20 cellular contexts compared by ENCODE assay signal in the genomic region with DNA sequence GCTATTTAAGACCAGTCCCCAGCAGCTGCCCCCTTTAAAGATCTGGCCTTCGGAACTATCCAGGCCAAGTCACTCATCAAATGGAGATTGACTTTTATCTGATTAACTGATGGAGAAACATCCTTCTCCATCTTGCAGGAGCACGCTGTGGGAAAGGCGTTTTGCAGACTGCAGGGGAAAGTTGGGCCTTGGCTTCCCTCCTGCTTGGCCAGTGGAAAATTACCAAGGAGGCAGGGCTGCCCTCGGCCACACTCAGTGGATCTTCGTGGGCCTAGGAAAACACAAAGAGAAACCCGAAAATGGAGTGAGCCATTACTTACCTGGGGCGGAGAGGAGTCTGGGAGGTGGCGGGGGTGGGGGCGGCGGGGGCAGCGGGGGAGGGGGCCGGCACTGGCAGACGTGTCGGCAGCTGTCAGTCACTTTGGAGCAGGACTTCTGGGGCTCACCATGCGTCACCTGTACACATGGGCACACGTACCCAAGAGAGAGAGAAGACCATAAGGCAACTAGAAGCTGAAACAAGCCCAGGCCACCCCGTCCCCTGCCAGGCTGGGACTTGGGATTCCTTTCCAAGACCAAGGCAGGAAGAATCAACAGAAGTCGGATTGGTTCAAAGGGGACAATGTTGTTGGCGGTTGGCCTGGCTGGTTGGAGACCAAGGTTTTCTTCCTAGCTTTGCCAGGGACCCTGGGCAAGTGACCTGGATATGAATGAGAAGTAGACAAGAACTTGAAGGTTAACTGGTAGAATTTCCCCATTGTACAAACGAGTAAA. TPM values are rescaled to one million over a fixed set of nuclear protein-coding genes. Genes with fewer than 3 reads are reported as not detected.
DNase-seq lines count a peak whose midpoint lies in the region; FAIRE-seq and TF ChIP-seq lines count a peak whose summit lies in the region.
"Had no signal": no experiment of that assay in that cellular context is flagged by ENCODE, and none has a peak within 500 bp of the region (broad histone marks: within the 10 kb centered on the region; RNA-seq: fewer than 3 reads in every experiment).

No MANE protein-coding gene starts in this region.

- peaks cover 15% of the 10 kb centered on the region for H3K4me1 Mint-ChIP-seq in Caco-2 (ENCODE audit: low read depth, unreplicated experiment)
- H3K4me1 Mint-ChIP-seq in nephron progenitor cell, result peaks cover 37% of the 10 kb centered on the region

- H3K27me3 Mint-ChIP-seq in Caco-2 (ENCODE audit: insufficient read depth, unreplicated experiment), result no peaks in the 10 kb centered on the region
- H3K27me3 Mint-ChIP-seq in nephron progenitor cell (ENCODE audit: low read depth, poor library complexity), result peaks cover 12% of the 10 kb centered on the region

- no peaks in the 10 kb centered on the region for H3K36me3 ChIP-seq in Caco-2 (ENCODE audit: control insufficient read depth, insufficient read depth, low read length)
- H3K36me3 ChIP-seq in bronchial epithelial cell (ENCODE audit: control insufficient read depth, insufficient read depth, low read length), result no peaks in the 10 kb centered on the region
- H3K36me3 ChIP-seq in sigmoid colon, result peaks cover 0 to 13% (median 8%) of the 10 kb centered on the region in 4 donors
- H3K36me3 ChIP-seq: BLaER1 treated with 17β-estradiol and CSF1 and Interleukin-3, amounts not matched to agents 10 nM and 100 nM had no signal

- H3K27me3 ChIP-seq in Caco-2 (replicated peaks; ENCODE audit: control insufficient read depth, insufficient read depth, low read length) (no peaks in the 10 kb centered on the region), bronchial epithelial cell (ENCODE audit: control insufficient read depth, insufficient read depth, low read length) (no peaks in the 10 kb centered on the region), layer of hippocampus (ENCODE audit: control insufficient read depth, insufficient read depth, low read length) (no peaks in the 10 kb centered on the region), sigmoid colon (peaks cover 0 to 3% (median 0%) of the 10 kb centered on the region in 3 donors)
- H3K27me3 ChIP-seq: BLaER1 treated with 17β-estradiol and CSF1 and Interleukin-3, amounts not matched to agents 10 nM and 100 nM had no signal

- H3K4me3 ChIP-seq in Caco-2 (ENCODE audit: low read depth, low read length) (no peak overlapping the region), bronchial epithelial cell (ENCODE audit: low read depth, low read length) (no peak overlapping the region), sigmoid colon (no peak overlapping the region)
- H3K4me3 ChIP-seq: A549; BLaER1 treated with 17β-estradiol and CSF1 and Interleukin-3, amounts not matched to agents 10 nM and 100 nM had no signal

- TF ChIP-seq CTCF in Caco-2 (IDR thresholded peaks at IDR 0.05; ENCODE audit: insufficient read depth in 1 of 2, low read depth in 1 of 2, low read length in 1 of 2, severe bottlenecking in 1 of 2, unreplicated experiment in 1 of 2) (no peak), bronchial epithelial cell (IDR thresholded peaks at IDR 0.05; ENCODE audit: insufficient read depth, low read length, severe bottlenecking) (no peak), sigmoid colon (IDR thresholded peaks at IDR 0.05) (no peak), nephron progenitor cell (IDR thresholded peaks at IDR 0.05) (no peak)

- H3K27ac ChIP-seq in layer of hippocampus (ENCODE audit: low read depth, low read length) (peak overlapping the region; percentile 62), sigmoid colon (peak overlapping the region; percentile 3 to 45 (median 27))
- H3K27ac ChIP-seq: A549; BLaER1 treated with 17β-estradiol and CSF1 and Interleukin-3, amounts not matched to agents 10 nM and 100 nM had no signal

- intact Hi-C loops in Caco-2 (cut with micrococcal nuclease; ENCODE audit: unreplicated experiment), result no loop called here
- intact Hi-C loops in sigmoid colon (cut with DNase I), result no loop called here

- H3K4me3 Mint-ChIP-seq in Caco-2 (ENCODE audit: unreplicated experiment) (no peak overlapping the region), nephron progenitor cell (no peak overlapping the region)
- H3K4me3 Mint-ChIP-seq: CD8-positive, alpha-beta T cell had no signal

- TF ChIP-seq EP300 in sigmoid colon (IDR thresholded peaks at IDR 0.05), result no peak

- peak; percentile 55 for FAIRE-seq in bronchial epithelial cell (lab: Jason Lieb, UNC)
- FAIRE-seq: A549, GM12891, GM18507 had no signal

- no peaks in the 10 kb centered on the region for H3K36me3 Mint-ChIP-seq in Caco-2 (ENCODE audit: insufficient read depth, unreplicated experiment)
- H3K36me3 Mint-ChIP-seq in nephron progenitor cell (ENCODE audit: low read depth), result no peaks in the 10 kb centered on the region
- H3K36me3 Mint-ChIP-seq: CD8-positive, alpha-beta T cell had no signal

- no peaks in the 10 kb centered on the region for H3K9me3 ChIP-seq in Caco-2
- H3K9me3 ChIP-seq in sigmoid colon, result no peaks in the 10 kb centered on the region
- H3K9me3 ChIP-seq: A549; BLaER1 treated with 17β-estradiol and CSF1 and Interleukin-3, amounts not matched to agents 10 nM and 100 nM had no signal

- DNase-seq in Caco-2 (no peak), bronchial epithelial cell (ENCODE audit: low read depth) (no peak), sigmoid colon (no peak), nephron progenitor cell (no peak), 8988T (no peak), SIG-M5 (lab: John Stamatoyannopoulos, UW) (no peak)
- DNase-seq in activated naive CD4-positive, alpha-beta T cell treated with Interleukin-2 at 50 U/mL for 16 hours, result no peak
- DNase-seq: CD8-positive, alpha-beta T cell; DMS53; EL; GOT3; KBM-7; NCI-H1694 treated with DMSO at 0.1 percent for 48 hours; NCI-H345; NCI-H524 treated with DMSO at 0.1 percent for 48 hours had no signal

- 62 to 74% methylated on average over 20 of the region's 20 CpGs for WGBS in sigmoid colon, 2 donors

- BruUV-seq in Caco-2 (replicated peaks; lab: Mats Ljungman, UMichigan), result no TSS peak

- CTCF ChIA-PET in Caco-2 (lab: Charles Lee), result interaction anchor here (0.5 to 0.6 kb wide), 2 partner anchors 10 to 374 kb away, joined by 3 to 4 read pairs; no protein-coding TSS in a partner anchor

- POLR2A ChIA-PET in Caco-2 (lab: Charles Lee), result no interaction called here

- H3K4me1 ChIP-seq in Caco-2, result 0 out of 2 replicates have a peak, but pooled peaks cover 6% of the 10 kb centered on the region
- H3K4me1 ChIP-seq in sigmoid colon, result peaks cover 0 to 24% (median 15%) of the 10 kb centered on the region in 4 donors
- H3K4me1 ChIP-seq: A549; BLaER1 treated with 17β-estradiol and CSF1 and Interleukin-3, amounts not matched to agents 10 nM and 100 nM had no signal

- H3K27ac Mint-ChIP-seq in Caco-2 (ENCODE audit: unreplicated experiment) (peak overlapping the region; percentile 50), nephron progenitor cell (no peak overlapping the region)
- H3K27ac Mint-ChIP-seq: CD8-positive, alpha-beta T cell had no signal

- no peak for TF ChIP-seq POLR2A in sigmoid colon (IDR thresholded peaks at IDR 0.05)

- no peaks in the 10 kb centered on the region for H3K9me3 Mint-ChIP-seq in Caco-2 (ENCODE audit: unreplicated experiment)
- no peaks in the 10 kb centered on the region for H3K9me3 Mint-ChIP-seq in nephron progenitor cell
- H3K9me3 Mint-ChIP-seq: CD8-positive, alpha-beta T cell had no signal

RNA-seq across cellular contexts. Expression of a gene that starts 9.2 kb away (rescaled TPM):
- total RNA-seq in Caco-2 (2022), result 1.0 and 1.1 TPM in 2 replicates
- total RNA-seq in bronchial epithelial cell, result not detected in 2 replicates
- total RNA-seq in sigmoid colon, result 10 to 100 TPM in 3 of 4 donors, 1 to 10 TPM in 1; 5.3 to 21.9 (median 12.8) TPM
- 1 to 10 TPM in 2 of 3 donors, under 1 TPM in 1; 0.23 to 7.6 (median 1.8) TPM for polyA plus RNA-seq in sigmoid colon
- total RNA-seq: CD8-positive, alpha-beta T cell had no signal
